ENCODE assay signal across 22 cellular contexts in genomic region chr19:5863030-5863665, GRCh38. TPM values are rescaled to one million over a fixed set of nuclear protein-coding genes. Genes with fewer than 3 reads are reported as not detected.
"Had no signal": no experiment of that assay in that cellular context is flagged by ENCODE, and none has a peak within 500 bp of the region (broad histone marks: within the 10 kb centered on the region; RNA-seq: fewer than 3 reads in every experiment).

No MANE protein-coding gene starts in this region.

- H3K4me1 Mint-ChIP-seq: memory B cell had no signal

- H3K36me3 ChIP-seq: esophagus muscularis mucosa, gastroesophageal sphincter, left ventricle myocardium inferior, lower lobe of right lung, neutrophil, suprapubic skin, thyroid gland had no signal

- H3K36me3 Mint-ChIP-seq: memory B cell; natural killer cell treated with Interleukin-12 subunit alpha and Interleukin-12 subunit beta and Interleukin-15 and Interleukin-18, amount 100 ng/mL, for 72 hours; type B pancreatic cell had no signal

- H3K4me1 ChIP-seq: esophagus muscularis mucosa, gastroesophageal sphincter, left ventricle myocardium inferior, lower lobe of right lung, suprapubic skin, thyroid gland had no signal

- H3K27ac Mint-ChIP-seq: memory B cell; natural killer cell treated with Interleukin-12 subunit alpha and Interleukin-12 subunit beta and Interleukin-15 and Interleukin-18, amount 100 ng/mL, for 72 hours; type B pancreatic cell had no signal

- H3K27me3 Mint-ChIP-seq: natural killer cell treated with Interleukin-12 subunit alpha and Interleukin-12 subunit beta and Interleukin-15 and Interleukin-18, amount 100 ng/mL, for 72 hours; type B pancreatic cell had no signal

- H3K4me3 ChIP-seq: esophagus muscularis mucosa, gastroesophageal sphincter, left ventricle myocardium inferior, lower lobe of right lung, suprapubic skin, thyroid gland had no signal

- H3K4me3 Mint-ChIP-seq: memory B cell; natural killer cell treated with Interleukin-12 subunit alpha and Interleukin-12 subunit beta and Interleukin-15 and Interleukin-18, amount 100 ng/mL, for 72 hours; type B pancreatic cell had no signal

- H3K27me3 ChIP-seq: esophagus muscularis mucosa, neutrophil, thyroid gland had no signal

- ATAC-seq: gastroesophageal sphincter; left cardiac atrium; lower lobe of right lung; natural killer cell treated with Interleukin-12 subunit alpha and Interleukin-12 subunit beta and Interleukin-15 and Interleukin-18, amount 100 ng/mL, for 72 hours; stimulated activated naive CD8-positive, alpha-beta T cell treated with anti-CD3 and anti-CD28 coated beads, Interleukin-15, Interleukin-2, amounts not matched to agents 100 U/mL and 50 U/mL, for 24 hours had no signal

- H3K9me3 ChIP-seq: esophagus muscularis mucosa, gastroesophageal sphincter, left ventricle myocardium inferior, lower lobe of right lung, neutrophil, suprapubic skin, thyroid gland had no signal

- H3K27ac ChIP-seq: esophagus muscularis mucosa, gastroesophageal sphincter, left ventricle myocardium inferior, lower lobe of right lung, neutrophil, suprapubic skin, thyroid gland had no signal

- DNase-seq: effector memory CD4-positive, alpha-beta T cell; glutamatergic neuron; kidney; left cardiac atrium; left ventricle myocardium inferior; lower lobe of right lung; midbrain; posterior cingulate gyrus; small intestine; stimulated activated CD4-positive, alpha-beta T cell treated with anti-CD3 and anti-CD28 coated beads, Interleukin-12 subunit alpha, Interleukin-12 subunit beta, amount 100 ng/mL, for 4 hours; stimulated activated naive CD8-positive, alpha-beta T cell treated with anti-CD3 and anti-CD28 coated beads, Interleukin-15, Interleukin-2, amounts not matched to agents 100 U/mL and 50 U/mL, for 24 hours; thyroid gland had no signal

- H3K9me3 Mint-ChIP-seq: memory B cell; natural killer cell treated with Interleukin-12 subunit alpha and Interleukin-12 subunit beta and Interleukin-15 and Interleukin-18, amount 100 ng/mL, for 72 hours; type B pancreatic cell had no signal

RNA-seq across cellular contexts. Expression of gene FUT5, which starts 7.2 kb away (rescaled TPM):
- total RNA-seq: esophagus muscularis mucosa; fibroblast of villous mesenchyme; gastroesophageal sphincter; left cardiac atrium; left ventricle myocardium inferior; lower lobe of right lung; natural killer cell treated with Interleukin-12 subunit alpha and Interleukin-12 subunit beta and Interleukin-15 and Interleukin-18, amount 100 ng/mL, for 72 hours; osteocyte; pulmonary artery endothelial cell; thyroid gland had no signal
- polyA plus RNA-seq: small intestine had no signal

RNA-seq across cellular contexts. Expression of gene FUT3, which starts 11.9 kb away (rescaled TPM):
- total RNA-seq: left cardiac atrium; left ventricle myocardium inferior; natural killer cell treated with Interleukin-12 subunit alpha and Interleukin-12 subunit beta and Interleukin-15 and Interleukin-18, amount 100 ng/mL, for 72 hours; osteocyte; pulmonary artery endothelial cell had no signal

RNA-seq across cellular contexts. Expression of gene FUT6, which starts 23.6 kb away (rescaled TPM):
- total RNA-seq: fibroblast of villous mesenchyme; left cardiac atrium; left ventricle myocardium inferior; natural killer cell treated with Interleukin-12 subunit alpha and Interleukin-12 subunit beta and Interleukin-15 and Interleukin-18, amount 100 ng/mL, for 72 hours; osteocyte; pulmonary artery endothelial cell; thyroid gland had no signal
